8 cellular contexts compared by ENCODE assay signal in genomic region chr11:62727833-62728721, GRCh38. TPM values are rescaled to one million over a fixed set of nuclear protein-coding genes. Genes with fewer than 3 reads are reported as not detected.
A peak's percentile ranks its signal among the peaks of the same experiment; 100 is the strongest.
DNase-seq lines count a peak whose midpoint lies in the region; ATAC-seq and TF ChIP-seq lines count a peak whose summit lies in the region.

Gene TTC9C (plus strand): TSS chr11:62728486. CDS start chr11:62728849, 363 bp downstream.

- WGBS in lung, 2 donors = 0% methylated on average over 40 of the region's 40 CpGs

- no peaks in the 10 kb centered on the region for H3K27me3 Mint-ChIP-seq in CD4-positive, alpha-beta memory T cell

- peaks cover 44% of the 10 kb centered on the region for H3K4me1 ChIP-seq in CD4-positive, alpha-beta memory T cell (ENCODE audit: insufficient read depth, low read length)
- peaks cover 0 to 4% of the 10 kb centered on the region in 2 donors for H3K4me1 ChIP-seq in lung (ENCODE audit: control insufficient read depth in 2 of 2, insufficient read depth in 2 of 2, low read length in 2 of 2)

- H3K36me3 Mint-ChIP-seq in CD4-positive, alpha-beta memory T cell = peaks cover 27 to 53% of the 10 kb centered on the region in 2 donors

- H3K27me3 ChIP-seq in CD4-positive, alpha-beta memory T cell (ENCODE audit: insufficient read depth, low read length) = no peaks in the 10 kb centered on the region
- H3K27me3 ChIP-seq in lung (ENCODE audit: control insufficient read depth, insufficient read depth) = no peaks in the 10 kb centered on the region

- intact Hi-C loops in CD4-positive, alpha-beta memory T cell (cut with micrococcal nuclease) = loop anchor here (1.0 to 2.0 kb wide), 9 partner anchors 19 to 153 kb away; partner anchors contain the start of genes POLR2G, STX5, TAF6L and TEX54

- H3K4me3 ChIP-seq in CD4-positive, alpha-beta memory T cell (ENCODE audit: low read length in 2 of 2) = peak within 1 kb of the TSS; percentile 95 to 99
- H3K4me3 ChIP-seq in lung = peak within 1 kb of the TSS; percentile 78

- no peak for TF ChIP-seq CTCF in lung (IDR thresholded peaks at IDR 0.05; ENCODE audit: control extremely low read depth, extremely low read depth)

- H3K9me3 Mint-ChIP-seq in CD4-positive, alpha-beta memory T cell = peaks cover 0 to 2% (median 0%) of the 10 kb centered on the region in 8 donors

- POLR2A ChIA-PET in CD4-positive, alpha-beta memory T cell (lab: Charles Lee; ENCODE audit: partially characterized antibody) = interaction anchor here (0.6 to 15.3 kb wide), 53 partner anchors 9 to 1996 kb away, joined by 3 to 283 read pairs (median 8); partner anchors contain the start of genes B3GAT3, BSCL2, C11orf98 and CSKMT

- CTCF ChIA-PET in CD4-positive, alpha-beta memory T cell (lab: Charles Lee; ENCODE audit: partially characterized antibody) = interaction anchor here (0.7 to 3.3 kb wide), 17 partner anchors 10 to 153 kb away, joined by 3 to 21 read pairs (median 4); partner anchors contain the start of genes C11orf98, CSKMT, POLR2G and SLC3A2

- H3K36me3 ChIP-seq in CD4-positive, alpha-beta memory T cell (ENCODE audit: insufficient read depth, low read length) = peaks cover 12% of the 10 kb centered on the region
- peaks cover 4% of the 10 kb centered on the region in 2 donors for H3K36me3 ChIP-seq in lung (ENCODE audit: control insufficient read depth in 2 of 2, insufficient read depth in 2 of 2, low read length in 2 of 2)

- peaks cover 30 to 79% (median 47%) of the 10 kb centered on the region in 4 donors for H3K4me1 Mint-ChIP-seq in CD4-positive, alpha-beta memory T cell

- peak; percentile 95 to 97 (median 95) for DNase-seq in CD4-positive, alpha-beta memory T cell
- peak; percentile 99 for DNase-seq in HS-27A (ENCODE audit: low read depth)
- DNase-seq in NK-92 (lab: John Stamatoyannopoulos, UW; ENCODE audit: unreplicated experiment) = peak; percentile 28
- peak; percentile 71 to 73 for DNase-seq in activated CD8-positive, alpha-beta memory T cell treated with anti-CD3 and anti-CD28 coated beads for 1 hour (ENCODE audit: extremely low read depth in 1 of 2, low read depth in 1 of 2)
- DNase-seq in effector CD8-positive, alpha-beta T cell (lab: John Stamatoyannopoulos, UW) = peak; percentile 78
- peak; percentile 89 for DNase-seq in lung (ENCODE audit: low spot score)
- DNase-seq in stimulated activated CD4-positive, alpha-beta T cell treated with anti-CD3 and anti-CD28 coated beads, TNF-alpha, amount 100 ng/mL, for 4 hours (ENCODE audit: low read depth in 3 of 3) = peak; percentile 67 to 74 (median 69)

- H3K4me3 Mint-ChIP-seq in CD4-positive, alpha-beta memory T cell = peak within 1 kb of the TSS; percentile 84 to 97 (median 94)

- peak within 1 kb of the TSS; percentile 98 to 99 (median 99) for H3K27ac Mint-ChIP-seq in CD4-positive, alpha-beta memory T cell

- H3K27ac ChIP-seq in CD4-positive, alpha-beta memory T cell (ENCODE audit: low read depth, low read length) = peak within 1 kb of the TSS; percentile 93
- H3K27ac ChIP-seq in lung (ENCODE audit: low read depth in 1 of 2, low read length in 1 of 2) = peak within 1 kb of the TSS; percentile 97 to 99

- ATAC-seq in GM19467 (IDR thresholded peaks at IDR 0.05; ENCODE audit: unreplicated experiment) (peak; percentile 53), lung (ENCODE audit: insufficient read depth, low FRiP score) (peak; percentile 73)

- no peaks in the 10 kb centered on the region for H3K9me3 ChIP-seq in CD4-positive, alpha-beta memory T cell (ENCODE audit: control insufficient read depth in 1 of 2, low read length in 2 of 2)
- H3K9me3 ChIP-seq in lung (ENCODE audit: control insufficient read depth in 2 of 2, insufficient read depth in 1 of 2, low read length in 1 of 2) = no peaks in the 10 kb centered on the region

RNA-seq across cellular contexts. Expression of gene TTC9C, which starts in this region (rescaled TPM):
- total RNA-seq in CD4-positive, alpha-beta memory T cell = 10 to 100 TPM; 51.0 to 53.5 TPM
- 10 to 100 TPM; 10.2 to 25.8 TPM for polyA plus RNA-seq in CD4-positive, alpha-beta memory T cell
- total RNA-seq in lung = 10 to 100 TPM; 27.7 to 33.8 TPM
- polyA plus RNA-seq in lung = 10 to 100 TPM; 22.6 to 55.5 TPM

Comparison
In these comparisons a context has a peak if more than half of its experiments do, and no peak if none do; other contexts are left out.
1. Peak in every context shown above with its lines: DNase-seq, ATAC-seq, H3K4me3 ChIP-seq and H3K27ac ChIP-seq.
2. DNase-seq: peak in every context shown above with its lines; median percentile 99 in HS-27A; 95 in CD4-positive, alpha-beta memory T cell; 89 in lung; 78 in effector CD8-positive, alpha-beta T cell; 72 in activated CD8-positive, alpha-beta memory T cell treated with anti-CD3 and anti-CD28 coated beads for 1 hour; 69 in stimulated activated CD4-positive, alpha-beta T cell treated with anti-CD3 and anti-CD28 coated beads, TNF-alpha, amount 100 ng/mL, for 4 hours; 28 in NK-92.